Comparison of ENCODE assay signal across 1 cellular context in the genomic region with DNA sequence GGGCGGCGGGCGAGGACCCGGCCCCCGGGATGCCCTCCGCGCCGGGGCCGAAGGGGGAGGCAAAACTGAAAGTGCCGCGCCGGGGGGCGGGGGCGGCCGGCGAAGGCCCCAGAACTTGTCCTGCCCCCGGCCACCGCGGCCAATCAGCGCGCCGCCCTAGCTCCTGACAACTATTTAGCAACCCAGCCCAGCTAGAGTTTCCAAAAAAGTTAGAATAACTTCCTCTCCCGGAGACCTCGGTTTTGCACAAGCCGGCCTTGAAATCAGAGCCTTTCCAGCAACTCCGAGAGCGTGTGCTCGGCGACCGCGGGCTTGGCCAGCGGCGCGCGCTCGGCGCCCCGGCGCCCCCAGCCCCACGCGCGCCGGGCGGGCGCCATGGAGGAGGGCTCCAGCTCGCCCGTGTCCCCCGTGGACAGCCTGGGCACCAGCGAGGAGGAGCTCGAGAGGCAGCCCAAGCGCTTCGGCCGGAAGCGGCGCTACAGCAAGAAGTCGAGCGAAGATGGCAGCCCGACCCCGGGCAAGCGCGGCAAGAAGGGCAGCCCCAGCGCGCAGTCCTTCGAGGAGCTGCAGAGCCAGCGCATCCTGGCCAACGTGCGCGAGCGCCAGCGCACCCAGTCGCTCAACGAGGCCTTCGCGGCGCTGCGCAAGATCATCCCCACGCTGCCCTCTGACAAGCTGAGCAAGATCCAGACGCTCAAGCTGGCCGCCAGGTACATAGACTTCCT.
TF ChIP-seq lines count a peak whose summit lies in the region.

A gene (plus strand): TSS at position 245 of the 725 bp plus-strand sequence. CDS start 131 bp downstream, at position 376.

TF ChIP-seq in A549, 52 proteins besides CTCF, POLR2A, EP300 and RAD21 (continued from another document):
- no peak for TF ChIP-seq FOSB (CRISPR knock-in tag; IDR thresholded peaks at IDR 0.05)
- TF ChIP-seq HOXB13 (CRISPR knock-in tag; IDR thresholded peaks at IDR 0.05; ENCODE audit: low read depth) = no peak
- no peak for TF ChIP-seq MAZ (IDR thresholded peaks at IDR 0.05; ENCODE audit: borderline replicate concordance, low read depth, low read length)
- no peak for TF ChIP-seq CBX2 (IDR thresholded peaks at IDR 0.05; ENCODE audit: borderline replicate concordance, low read depth)
- TF ChIP-seq BHLHE40 (IDR thresholded peaks at IDR 0.05; ENCODE audit: low read depth, low read length) = no peak
- peak; percentile 62; the same call in 1 of the 2 replicates for TF ChIP-seq HDAC2 (IDR thresholded peaks at IDR 0.05)
- TF ChIP-seq SREBF2 (IDR thresholded peaks at IDR 0.05) = no peak
- TF ChIP-seq, protein P1, sequence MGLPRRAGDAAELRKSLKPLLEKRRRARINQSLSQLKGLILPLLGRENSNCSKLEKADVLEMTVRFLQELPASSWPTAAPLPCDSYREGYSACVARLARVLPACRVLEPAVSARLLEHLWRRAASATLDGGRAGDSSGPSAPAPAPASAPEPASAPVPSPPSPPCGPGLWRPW (IDR thresholded peaks at IDR 0.05) = no peak
- no peak for TF ChIP-seq POLR2AphosphoS2 (conservative IDR thresholded peaks at IDR 0.05; ENCODE audit: low read length)
- no peak for TF ChIP-seq NR3C1 (IDR thresholded peaks at IDR 0.05)
- TF ChIP-seq, protein P2, sequence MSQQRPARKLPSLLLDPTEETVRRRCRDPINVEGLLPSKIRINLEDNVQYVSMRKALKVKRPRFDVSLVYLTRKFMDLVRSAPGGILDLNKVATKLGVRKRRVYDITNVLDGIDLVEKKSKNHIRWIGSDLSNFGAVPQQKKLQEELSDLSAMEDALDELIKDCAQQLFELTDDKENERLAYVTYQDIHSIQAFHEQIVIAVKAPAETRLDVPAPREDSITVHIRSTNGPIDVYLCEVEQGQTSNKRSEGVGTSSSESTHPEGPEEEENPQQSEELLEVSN (IDR thresholded peaks at IDR 0.05; ENCODE audit: borderline replicate concordance, low read depth) = peak; percentile 67
- TF ChIP-seq CBX8 (IDR thresholded peaks at IDR 0.05) = no peak
- TF ChIP-seq, protein P3, sequence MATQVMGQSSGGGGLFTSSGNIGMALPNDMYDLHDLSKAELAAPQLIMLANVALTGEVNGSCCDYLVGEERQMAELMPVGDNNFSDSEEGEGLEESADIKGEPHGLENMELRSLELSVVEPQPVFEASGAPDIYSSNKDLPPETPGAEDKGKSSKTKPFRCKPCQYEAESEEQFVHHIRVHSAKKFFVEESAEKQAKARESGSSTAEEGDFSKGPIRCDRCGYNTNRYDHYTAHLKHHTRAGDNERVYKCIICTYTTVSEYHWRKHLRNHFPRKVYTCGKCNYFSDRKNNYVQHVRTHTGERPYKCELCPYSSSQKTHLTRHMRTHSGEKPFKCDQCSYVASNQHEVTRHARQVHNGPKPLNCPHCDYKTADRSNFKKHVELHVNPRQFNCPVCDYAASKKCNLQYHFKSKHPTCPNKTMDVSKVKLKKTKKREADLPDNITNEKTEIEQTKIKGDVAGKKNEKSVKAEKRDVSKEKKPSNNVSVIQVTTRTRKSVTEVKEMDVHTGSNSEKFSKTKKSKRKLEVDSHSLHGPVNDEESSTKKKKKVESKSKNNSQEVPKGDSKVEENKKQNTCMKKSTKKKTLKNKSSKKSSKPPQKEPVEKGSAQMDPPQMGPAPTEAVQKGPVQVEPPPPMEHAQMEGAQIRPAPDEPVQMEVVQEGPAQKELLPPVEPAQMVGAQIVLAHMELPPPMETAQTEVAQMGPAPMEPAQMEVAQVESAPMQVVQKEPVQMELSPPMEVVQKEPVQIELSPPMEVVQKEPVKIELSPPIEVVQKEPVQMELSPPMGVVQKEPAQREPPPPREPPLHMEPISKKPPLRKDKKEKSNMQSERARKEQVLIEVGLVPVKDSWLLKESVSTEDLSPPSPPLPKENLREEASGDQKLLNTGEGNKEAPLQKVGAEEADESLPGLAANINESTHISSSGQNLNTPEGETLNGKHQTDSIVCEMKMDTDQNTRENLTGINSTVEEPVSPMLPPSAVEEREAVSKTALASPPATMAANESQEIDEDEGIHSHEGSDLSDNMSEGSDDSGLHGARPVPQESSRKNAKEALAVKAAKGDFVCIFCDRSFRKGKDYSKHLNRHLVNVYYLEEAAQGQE (IDR thresholded peaks at IDR 0.05) = no peak
- no peak for TF ChIP-seq HOXB5 (CRISPR knock-in tag; IDR thresholded peaks at IDR 0.05)
- no peak for TF ChIP-seq KDM5A (IDR thresholded peaks at IDR 0.05)
- TF ChIP-seq ZNF302 (CRISPR knock-in tag; IDR thresholded peaks at IDR 0.05) = no peak
- no peak for TF ChIP-seq KDM1A (IDR thresholded peaks at IDR 0.05; ENCODE audit: low read depth)
- no peak for TF ChIP-seq NPAS2 (CRISPR knock-in tag; IDR thresholded peaks at IDR 0.05; ENCODE audit: borderline replicate concordance)
- no peak for TF ChIP-seq TP53 (CRISPR knock-in tag; IDR thresholded peaks at IDR 0.05)
- no peak for TF ChIP-seq HEYL (CRISPR knock-in tag; IDR thresholded peaks at IDR 0.05)
- TF ChIP-seq, protein P4, sequence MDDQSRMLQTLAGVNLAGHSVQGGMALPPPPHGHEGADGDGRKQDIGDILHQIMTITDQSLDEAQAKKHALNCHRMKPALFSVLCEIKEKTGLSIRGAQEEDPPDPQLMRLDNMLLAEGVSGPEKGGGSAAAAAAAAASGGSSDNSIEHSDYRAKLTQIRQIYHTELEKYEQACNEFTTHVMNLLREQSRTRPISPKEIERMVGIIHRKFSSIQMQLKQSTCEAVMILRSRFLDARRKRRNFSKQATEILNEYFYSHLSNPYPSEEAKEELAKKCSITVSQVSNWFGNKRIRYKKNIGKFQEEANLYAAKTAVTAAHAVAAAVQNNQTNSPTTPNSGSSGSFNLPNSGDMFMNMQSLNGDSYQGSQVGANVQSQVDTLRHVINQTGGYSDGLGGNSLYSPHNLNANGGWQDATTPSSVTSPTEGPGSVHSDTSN (IDR thresholded peaks at IDR 0.05) = no peak
- no peak for TF ChIP-seq EHF (CRISPR knock-in tag; IDR thresholded peaks at IDR 0.05)
- TF ChIP-seq CHD4 (IDR thresholded peaks at IDR 0.05; ENCODE audit: borderline replicate concordance) = no peak
- TF ChIP-seq GATA3 (IDR thresholded peaks at IDR 0.05; ENCODE audit: borderline replicate concordance) = no peak
